In genomic region chr2:237923507-237924163, GRCh38 we compare ENCODE assay signal across 1 cellular context.
TF ChIP-seq lines count a peak whose summit lies in the region.

No MANE protein-coding gene starts in this region.

TF ChIP-seq in SK-N-SH, 30 proteins besides CTCF, POLR2A, EP300 and RAD21 (continued from another document):
- TF ChIP-seq, protein P1, sequence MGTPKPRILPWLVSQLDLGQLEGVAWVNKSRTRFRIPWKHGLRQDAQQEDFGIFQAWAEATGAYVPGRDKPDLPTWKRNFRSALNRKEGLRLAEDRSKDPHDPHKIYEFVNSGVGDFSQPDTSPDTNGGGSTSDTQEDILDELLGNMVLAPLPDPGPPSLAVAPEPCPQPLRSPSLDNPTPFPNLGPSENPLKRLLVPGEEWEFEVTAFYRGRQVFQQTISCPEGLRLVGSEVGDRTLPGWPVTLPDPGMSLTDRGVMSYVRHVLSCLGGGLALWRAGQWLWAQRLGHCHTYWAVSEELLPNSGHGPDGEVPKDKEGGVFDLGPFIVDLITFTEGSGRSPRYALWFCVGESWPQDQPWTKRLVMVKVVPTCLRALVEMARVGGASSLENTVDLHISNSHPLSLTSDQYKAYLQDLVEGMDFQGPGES (IDR thresholded peaks at IDR 0.05; ENCODE audit: low read depth, low read length) = no peak
- TF ChIP-seq RCOR1 (IDR thresholded peaks at IDR 0.05; ENCODE audit: low read length) (peak; percentile 84), TCF12 (IDR thresholded peaks at IDR 0.05) (peak; percentile 92), CHD2 (IDR thresholded peaks at IDR 0.05; ENCODE audit: low read length, partially characterized antibody) (peak; percentile 67), MXI1 (IDR thresholded peaks at IDR 0.05; ENCODE audit: low read depth, low read length) (peak; percentile 70; the same call in 1 of the 2 replicates), FOXJ3 (CRISPR knock-in tag; IDR thresholded peaks at IDR 0.05) (0 out of 2 replicates have a peak, but pooled peaks have one; percentile 56), GABPA (IDR thresholded peaks at IDR 0.05; ENCODE audit: low read depth) (no peak), JUND (IDR thresholded peaks at IDR 0.05) (no peak), NRF1 (IDR thresholded peaks at IDR 0.05; ENCODE audit: low read depth, low read length) (no peak), TEAD4 (IDR thresholded peaks at IDR 0.05; ENCODE audit: borderline replicate concordance, insufficient read depth) (no peak), FOXM1 (IDR thresholded peaks at IDR 0.05; ENCODE audit: low read depth) (no peak), EZH2phosphoT487 (IDR thresholded peaks at IDR 0.05; ENCODE audit: borderline replicate concordance, low read depth) (no peak), ELF1 (IDR thresholded peaks at IDR 0.05) (no peak), POLR2AphosphoS5 (IDR thresholded peaks at IDR 0.05; ENCODE audit: low read depth, low read length) (peak; percentile 60; the same call in 1 of the 2 replicates), SIN3A (IDR thresholded peaks at IDR 0.05; ENCODE audit: borderline replicate concordance, low read depth, low read length) (no peak), GATA2 (CRISPR knock-in tag; IDR thresholded peaks at IDR 0.05) (no peak)
- TF ChIP-seq, protein P2, sequence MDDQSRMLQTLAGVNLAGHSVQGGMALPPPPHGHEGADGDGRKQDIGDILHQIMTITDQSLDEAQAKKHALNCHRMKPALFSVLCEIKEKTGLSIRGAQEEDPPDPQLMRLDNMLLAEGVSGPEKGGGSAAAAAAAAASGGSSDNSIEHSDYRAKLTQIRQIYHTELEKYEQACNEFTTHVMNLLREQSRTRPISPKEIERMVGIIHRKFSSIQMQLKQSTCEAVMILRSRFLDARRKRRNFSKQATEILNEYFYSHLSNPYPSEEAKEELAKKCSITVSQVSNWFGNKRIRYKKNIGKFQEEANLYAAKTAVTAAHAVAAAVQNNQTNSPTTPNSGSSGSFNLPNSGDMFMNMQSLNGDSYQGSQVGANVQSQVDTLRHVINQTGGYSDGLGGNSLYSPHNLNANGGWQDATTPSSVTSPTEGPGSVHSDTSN (IDR thresholded peaks at IDR 0.05) = 0 out of 2 replicates have a peak, but pooled peaks have one; percentile 7
- TF ChIP-seq, protein P3, sequence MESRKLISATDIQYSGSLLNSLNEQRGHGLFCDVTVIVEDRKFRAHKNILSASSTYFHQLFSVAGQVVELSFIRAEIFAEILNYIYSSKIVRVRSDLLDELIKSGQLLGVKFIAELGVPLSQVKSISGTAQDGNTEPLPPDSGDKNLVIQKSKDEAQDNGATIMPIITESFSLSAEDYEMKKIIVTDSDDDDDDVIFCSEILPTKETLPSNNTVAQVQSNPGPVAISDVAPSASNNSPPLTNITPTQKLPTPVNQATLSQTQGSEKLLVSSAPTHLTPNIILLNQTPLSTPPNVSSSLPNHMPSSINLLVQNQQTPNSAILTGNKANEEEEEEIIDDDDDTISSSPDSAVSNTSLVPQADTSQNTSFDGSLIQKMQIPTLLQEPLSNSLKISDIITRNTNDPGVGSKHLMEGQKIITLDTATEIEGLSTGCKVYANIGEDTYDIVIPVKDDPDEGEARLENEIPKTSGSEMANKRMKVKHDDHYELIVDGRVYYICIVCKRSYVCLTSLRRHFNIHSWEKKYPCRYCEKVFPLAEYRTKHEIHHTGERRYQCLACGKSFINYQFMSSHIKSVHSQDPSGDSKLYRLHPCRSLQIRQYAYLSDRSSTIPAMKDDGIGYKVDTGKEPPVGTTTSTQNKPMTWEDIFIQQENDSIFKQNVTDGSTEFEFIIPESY (IDR thresholded peaks at IDR 0.05; ENCODE audit: borderline replicate concordance, low read depth) = no peak
- TF ChIP-seq, protein P4, sequence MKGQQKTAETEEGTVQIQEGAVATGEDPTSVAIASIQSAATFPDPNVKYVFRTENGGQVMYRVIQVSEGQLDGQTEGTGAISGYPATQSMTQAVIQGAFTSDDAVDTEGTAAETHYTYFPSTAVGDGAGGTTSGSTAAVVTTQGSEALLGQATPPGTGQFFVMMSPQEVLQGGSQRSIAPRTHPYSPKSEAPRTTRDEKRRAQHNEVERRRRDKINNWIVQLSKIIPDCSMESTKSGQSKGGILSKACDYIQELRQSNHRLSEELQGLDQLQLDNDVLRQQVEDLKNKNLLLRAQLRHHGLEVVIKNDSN (IDR thresholded peaks at IDR 0.05; ENCODE audit: borderline replicate concordance, low read depth) = no peak; the same call in 1 of the 2 replicates
- TF ChIP-seq, protein P5, sequence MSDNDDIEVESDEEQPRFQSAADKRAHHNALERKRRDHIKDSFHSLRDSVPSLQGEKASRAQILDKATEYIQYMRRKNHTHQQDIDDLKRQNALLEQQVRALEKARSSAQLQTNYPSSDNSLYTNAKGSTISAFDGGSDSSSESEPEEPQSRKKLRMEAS (IDR thresholded peaks at IDR 0.05; ENCODE audit: low read depth) = peak; percentile 69
